In the genomic region with DNA sequence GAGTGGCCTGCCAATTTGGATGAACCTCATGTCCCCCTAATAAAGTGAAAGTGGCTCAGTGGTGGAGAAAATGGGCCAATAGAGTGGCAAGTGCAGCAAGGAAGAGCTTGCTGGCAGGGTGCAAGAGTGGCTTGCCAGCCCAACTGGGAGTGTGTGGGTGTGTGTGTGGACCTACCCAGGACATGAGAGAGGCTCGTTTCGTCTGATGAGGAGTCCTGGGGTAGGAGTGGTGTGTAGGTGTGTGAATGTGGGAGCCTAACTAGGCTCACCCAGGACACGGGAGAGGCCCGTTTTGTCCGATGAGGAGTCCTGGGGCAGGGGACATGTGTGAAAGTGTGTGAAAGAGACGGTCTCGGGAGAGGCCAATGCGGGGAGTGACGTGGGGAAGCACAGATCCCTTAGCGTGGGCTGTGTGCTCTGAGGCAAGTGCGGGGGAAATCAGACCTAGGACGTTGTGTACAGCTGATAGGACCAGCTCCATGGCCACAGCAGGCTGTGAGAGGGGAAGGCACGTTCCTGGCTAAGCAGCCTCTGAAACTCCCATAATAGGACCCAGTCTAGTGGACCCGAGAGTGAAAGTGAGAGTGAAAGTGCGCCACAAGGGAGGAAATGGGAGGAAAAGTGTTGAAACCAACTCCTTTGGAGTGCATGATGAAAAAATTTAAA, we compare ENCODE assay signal across 9 cellular contexts. TPM values are rescaled to one million over a fixed set of nuclear protein-coding genes. Genes with fewer than 3 reads are reported as not detected.
DNase-seq lines count a peak whose midpoint lies in the region; ATAC-seq and TF ChIP-seq lines count a peak whose summit lies in the region.
"Had no signal": no experiment of that assay in that cellular context is flagged by ENCODE, and none has a peak within 500 bp of the region (broad histone marks: within the 10 kb centered on the region; RNA-seq: fewer than 3 reads in every experiment).

No MANE protein-coding gene starts in this region.

- TF ChIP-seq CTCF in astrocyte of the spinal cord (IDR thresholded peaks at IDR 0.05; ENCODE audit: low read depth, low read length) (no peak), lower lobe of right lung (IDR thresholded peaks at IDR 0.05) (no peak), upper lobe of right lung (IDR thresholded peaks at IDR 0.05) (no peak), WERI-Rb-1 (IDR thresholded peaks at IDR 0.05; ENCODE audit: low read depth, low read length) (no peak)

- H3K27me3 ChIP-seq in lower lobe of right lung (ENCODE audit: low read depth) (no peaks in the 10 kb centered on the region), upper lobe of right lung (no peaks in the 10 kb centered on the region), WERI-Rb-1 (ENCODE audit: insufficient read depth, low read depth, severe bottlenecking) (peaks cover 71% of the 10 kb centered on the region)

- DNase-seq in Right ventricle myocardium inferior (ENCODE audit: missing footprints) (no peak), cardiac septum (ENCODE audit: low spot score) (no peak), astrocyte of the spinal cord (ENCODE audit: low read depth, low spot score) (peak; percentile 8), lower lobe of right lung (peak; percentile 57), upper lobe of right lung (peak; percentile 68), WERI-Rb-1 (no peak), NCI-H446 treated with DMSO at 0.1 percent for 48 hours (lab: John Stamatoyannopoulos, UW) (no peak)

- H3K36me3 ChIP-seq in lower lobe of right lung (no peaks in the 10 kb centered on the region), upper lobe of right lung (no peaks in the 10 kb centered on the region), WERI-Rb-1 (no peaks in the 10 kb centered on the region)

- ATAC-seq in Right ventricle myocardium inferior (peak; percentile 75), lower lobe of right lung (peak; percentile 83 to 86), upper lobe of right lung (peak; percentile 91), GM18870 (IDR thresholded peaks at IDR 0.05; ENCODE audit: unreplicated experiment) (no peak)

- H3K4me1 ChIP-seq in lower lobe of right lung = peaks cover 8% of the 10 kb centered on the region
- H3K4me1 ChIP-seq in upper lobe of right lung = no peaks in the 10 kb centered on the region

- intact Hi-C loops in Right ventricle myocardium inferior (cut with DNase I) = no loop called here
- intact Hi-C loops in cardiac septum (cut with DNase I) = no loop called here
- intact Hi-C loops in lower lobe of right lung (cut with DNase I) = no loop called here
- intact Hi-C loops in upper lobe of right lung (cut with DNase I) = no loop called here

- in situ Hi-C loops in astrocyte of the spinal cord (cut with HindIII; ENCODE audit: low sequenced_read_pairs) = no loop called here

- H3K27ac ChIP-seq in lower lobe of right lung = peak overlapping the region; percentile 80
- H3K27ac ChIP-seq in upper lobe of right lung = peak overlapping the region; percentile 78
- H3K27ac ChIP-seq in WERI-Rb-1 = no peak overlapping the region

- H3K9me3 ChIP-seq in lower lobe of right lung = no peaks in the 10 kb centered on the region
- H3K9me3 ChIP-seq in upper lobe of right lung = no peaks in the 10 kb centered on the region
- no peaks in the 10 kb centered on the region for H3K9me3 ChIP-seq in WERI-Rb-1 (ENCODE audit: severe bottlenecking)

- H3K4me3 ChIP-seq in astrocyte of the spinal cord (ENCODE audit: low read depth, low read length) = no peak overlapping the region
- H3K4me3 ChIP-seq in lower lobe of right lung = peak overlapping the region; percentile 46
- H3K4me3 ChIP-seq in upper lobe of right lung = peak overlapping the region; percentile 46
- H3K4me3 ChIP-seq in WERI-Rb-1 (ENCODE audit: low read depth, low read length) = no peak overlapping the region

RNA-seq across cellular contexts. Expression of a gene that starts 5.3 kb away (rescaled TPM):
- total RNA-seq in Right ventricle myocardium inferior = not detected
- total RNA-seq in cardiac septum = not detected
- total RNA-seq in lower lobe of right lung = not detected
- total RNA-seq in upper lobe of right lung = not detected
- total RNA-seq: T-helper 1 cell treated with Interleukin-12 subunit alpha and Interleukin-12 subunit beta and Interleukin-4 antibody, amounts not matched to agents 30 ng/mL and 1 ng/mL, for 36 hours had no signal

RNA-seq across cellular contexts. Expression of a gene that starts 13.1 kb away (rescaled TPM):
- not detected for total RNA-seq in Right ventricle myocardium inferior
- total RNA-seq in cardiac septum = not detected
- total RNA-seq in lower lobe of right lung = not detected
- not detected for total RNA-seq in upper lobe of right lung
- total RNA-seq: T-helper 1 cell treated with Interleukin-12 subunit alpha and Interleukin-12 subunit beta and Interleukin-4 antibody, amounts not matched to agents 30 ng/mL and 1 ng/mL, for 36 hours had no signal

RNA-seq across cellular contexts. Expression of a gene that starts 22.6 kb away (rescaled TPM):
- total RNA-seq in Right ventricle myocardium inferior = not detected
- not detected for total RNA-seq in cardiac septum
- total RNA-seq in lower lobe of right lung = not detected
- total RNA-seq in upper lobe of right lung = not detected
- total RNA-seq: T-helper 1 cell treated with Interleukin-12 subunit alpha and Interleukin-12 subunit beta and Interleukin-4 antibody, amounts not matched to agents 30 ng/mL and 1 ng/mL, for 36 hours had no signal

RNA-seq across cellular contexts. Expression of a gene that starts 39.1 kb away (rescaled TPM):
- 19.5 TPM for total RNA-seq in Right ventricle myocardium inferior
- 23.4 TPM for total RNA-seq in cardiac septum
- total RNA-seq in lower lobe of right lung = 5.5 TPM
- total RNA-seq in upper lobe of right lung = 6.0 TPM

RNA-seq across cellular contexts. Expression of a gene that starts 44.2 kb away (rescaled TPM):
- total RNA-seq in Right ventricle myocardium inferior (not detected), cardiac septum (0.11 TPM), lower lobe of right lung (not detected), upper lobe of right lung (0.35 TPM)

Comparison
In these comparisons a context has a peak if more than half of its experiments do, and no peak if none do; other contexts are left out.
1. DNase-seq: peak in astrocyte of the spinal cord (single experiment), lower lobe of right lung (single experiment) and upper lobe of right lung (single experiment); none in Right ventricle myocardium inferior (single experiment), cardiac septum (single experiment), WERI-Rb-1 (single experiment) and NCI-H446 treated with DMSO at 0.1 percent for 48 hours (single experiment).
2. H3K4me3 ChIP-seq: peak in lower lobe of right lung (single experiment) and upper lobe of right lung (single experiment); none in astrocyte of the spinal cord (single experiment) and WERI-Rb-1 (single experiment).